Comparison of ENCODE assay signal across 9 cellular contexts in genomic region chr5:81233080-81233634, GRCh38. TPM values are rescaled to one million over a fixed set of nuclear protein-coding genes. Genes with fewer than 3 reads are reported as not detected.
A peak's percentile ranks its signal among the peaks of the same experiment; 100 is the strongest.
DNase-seq lines count a peak whose midpoint lies in the region; ATAC-seq and TF ChIP-seq lines count a peak whose summit lies in the region.
"Had no signal": no experiment of that assay in that cellular context is flagged by ENCODE, and none has a peak within 500 bp of the region (broad histone marks: within the 10 kb centered on the region; RNA-seq: fewer than 3 reads in every experiment).

Gene CKMT2 (plus strand): TSS chr5:81233322. CDS start chr5:81251133, 17,811 bp downstream.

- no peak within 1 kb of the TSS for H2BK20ac ChIP-seq in IMR-90 (ENCODE audit: low read depth, low read length)

- no peak within 1 kb of the TSS for H3K18ac ChIP-seq in IMR-90 (ENCODE audit: low read depth, low read length)

- TF ChIP-seq CTCF in IMR-90 (conservative IDR thresholded peaks at IDR 0.05; ENCODE audit: low read depth, low read length), result no peak
- no peak for TF ChIP-seq CTCF in coronary artery (IDR thresholded peaks at IDR 0.05)
- TF ChIP-seq CTCF in kidney epithelial cell (IDR thresholded peaks at IDR 0.05; ENCODE audit: insufficient read depth, low read length, poor library complexity, severe bottlenecking), result no peak

- no peak within 1 kb of the TSS for H3K9ac ChIP-seq in IMR-90 (ENCODE audit: low read depth, low read length)

- DNase-seq in IMR-90 (no peak), coronary artery (ENCODE audit: low spot score) (peak; percentile 83), kidney epithelial cell (ENCODE audit: low read depth) (peak; percentile 5), NCI-H2171 (lab: John Stamatoyannopoulos, UW) (no peak), NOMO-1 treated with DMSO at 0.1 percent for 48 hours (lab: John Stamatoyannopoulos, UW; ENCODE audit: unreplicated experiment) (no peak)
- DNase-seq in stimulated activated effector memory CD8-positive, alpha-beta T cell treated with anti-CD3 and anti-CD28 coated beads, Interleukin-12 subunit alpha, Interleukin-12 subunit beta, amount 100 ng/mL, for 72 hours (ENCODE audit: low spot score in 2 of 2), result no peak
- no peak for DNase-seq in activated CD4-positive, alpha-beta T cell treated with anti-CD3 and anti-CD28 coated beads for 48 hours

- peak; percentile 89 for ATAC-seq in IMR-90 (ENCODE audit: low read depth)
- ATAC-seq in stimulated activated effector memory CD8-positive, alpha-beta T cell treated with anti-CD3 and anti-CD28 coated beads, Interleukin-12 subunit alpha, Interleukin-12 subunit beta, amount 100 ng/mL, for 72 hours, result no peak
- ATAC-seq in GM19035 (IDR thresholded peaks at IDR 0.05; ENCODE audit: unreplicated experiment), result no peak

- 24% methylated on average over 10 of the region's 28 CpGs; no CpG with 5 or more reads in 1 of the 2 experiments for WGBS in IMR-90 (ENCODE audit: extremely low coverage in 2 of 2, insufficient read length in 1 of 2), 2 experiments

- no peak within 1 kb of the TSS for H3K4ac ChIP-seq in IMR-90 (ENCODE audit: low read depth, low read length)

- H3K23ac ChIP-seq in IMR-90 (ENCODE audit: low read depth, low read length), result no peak within 1 kb of the TSS

- H3K9me3 ChIP-seq in IMR-90 (ENCODE audit: control insufficient read depth, insufficient read depth, low read length), result no peaks in the 10 kb centered on the region

- H3K4me3 ChIP-seq in IMR-90 (ENCODE audit: insufficient read depth, low read depth, low read length), result no peak within 1 kb of the TSS
- H3K4me3 ChIP-seq in coronary artery, result peak within 1 kb of the TSS; percentile 67
- H3K4me3 ChIP-seq in kidney epithelial cell (ENCODE audit: low read depth, low read length), result peak within 1 kb of the TSS; percentile 24

- dilution Hi-C loops in IMR-90 (cut with HindIII; ENCODE audit: low sequenced_read_pairs, unreplicated experiment), result no loop called here

- peak within 1 kb of the TSS; percentile 20 for H2AK9ac ChIP-seq in IMR-90 (replicated peaks; ENCODE audit: low read depth, low read length, poor library complexity)

- POLR2A ChIA-PET in IMR-90 (lab: Charles Lee; ENCODE audit: unreplicated experiment), result no interaction called here

- H4K5ac ChIP-seq in IMR-90 (ENCODE audit: low read depth, low read length), result no peak within 1 kb of the TSS

- no peak for TF ChIP-seq POLR2A in IMR-90 (IDR thresholded peaks at IDR 0.05; ENCODE audit: low read depth, low read length)

- peak within 1 kb of the TSS; percentile 78 for H2AFZ ChIP-seq in IMR-90 (replicated peaks; ENCODE audit: low read length, poor library complexity)

- no peak within 1 kb of the TSS for H2AK5ac ChIP-seq in IMR-90 (ENCODE audit: low read depth, low read length)

- CTCF ChIA-PET in IMR-90 (lab: Yijun Ruan, JAX), result no interaction called here

- peaks cover 2% of the 10 kb centered on the region; the same call in 1 of the 2 replicates for H3K4me1 ChIP-seq in IMR-90 (ENCODE audit: control insufficient read depth, insufficient read depth, low read length)

- no peak within 1 kb of the TSS for H2BK5ac ChIP-seq in IMR-90 (ENCODE audit: low read depth, low read length, poor library complexity, severe bottlenecking)

- 0 out of 2 replicates have a peak, but pooled peaks cover 6% of the 10 kb centered on the region for H3K9me1 ChIP-seq in IMR-90 (ENCODE audit: insufficient read depth, low read length)

- H4K8ac ChIP-seq in IMR-90 (ENCODE audit: low read depth in 2 of 2, low read length in 2 of 2), result peak within 1 kb of the TSS in 1 of 2 experiments; percentile 42; a peak in 1 of 4 replicates

- intact Hi-C loops in IMR-90 (cut with micrococcal nuclease), result no loop called here

- no peak within 1 kb of the TSS for H3K56ac ChIP-seq in IMR-90 (ENCODE audit: extremely low read depth, insufficient read depth, low read length)

- H3K36me3 ChIP-seq in IMR-90 (ENCODE audit: control insufficient read depth, insufficient read depth, low read length), result peaks cover 2% of the 10 kb centered on the region; the same call in 1 of the 2 replicates
- H3K36me3 ChIP-seq in kidney epithelial cell (ENCODE audit: control insufficient read depth, insufficient read depth, low read length), result no peaks in the 10 kb centered on the region

- H4K91ac ChIP-seq in IMR-90 (ENCODE audit: insufficient read depth, low read depth, low read length), result no peak within 1 kb of the TSS

- peaks cover 6% of the 10 kb centered on the region for H3K4me1 Mint-ChIP-seq in stimulated activated effector memory CD8-positive, alpha-beta T cell treated with anti-CD3 and anti-CD28 coated beads, Interleukin-12 subunit alpha, Interleukin-12 subunit beta, amount 100 ng/mL, for 72 hours

- H3K9me3 Mint-ChIP-seq in stimulated activated effector memory CD8-positive, alpha-beta T cell treated with anti-CD3 and anti-CD28 coated beads, Interleukin-12 subunit alpha, Interleukin-12 subunit beta, amount 100 ng/mL, for 72 hours, result no peaks in the 10 kb centered on the region
- H3K9me3 Mint-ChIP-seq: T-helper 1 cell treated with Interleukin-12 subunit alpha and Interleukin-12 subunit beta and Interleukin-4 antibody, amounts not matched to agents 30 μg/mL and 1 μg/mL, for 36 hours had no signal

- no peaks in the 10 kb centered on the region for H4K20me1 ChIP-seq in IMR-90 (ENCODE audit: insufficient read depth, low read length)

- H3K36me3 Mint-ChIP-seq in stimulated activated effector memory CD8-positive, alpha-beta T cell treated with anti-CD3 and anti-CD28 coated beads, Interleukin-12 subunit alpha, Interleukin-12 subunit beta, amount 100 ng/mL, for 72 hours, result no peaks in the 10 kb centered on the region

- peak within 1 kb of the TSS; percentile 32 for H3K27ac Mint-ChIP-seq in stimulated activated effector memory CD8-positive, alpha-beta T cell treated with anti-CD3 and anti-CD28 coated beads, Interleukin-12 subunit alpha, Interleukin-12 subunit beta, amount 100 ng/mL, for 72 hours
- H3K27ac Mint-ChIP-seq: T-helper 1 cell treated with Interleukin-12 subunit alpha and Interleukin-12 subunit beta and Interleukin-4 antibody, amounts not matched to agents 30 μg/mL and 1 μg/mL, for 36 hours had no signal

- H3K4me3 Mint-ChIP-seq in stimulated activated effector memory CD8-positive, alpha-beta T cell treated with anti-CD3 and anti-CD28 coated beads, Interleukin-12 subunit alpha, Interleukin-12 subunit beta, amount 100 ng/mL, for 72 hours, result no peak within 1 kb of the TSS
- H3K4me3 Mint-ChIP-seq: T-helper 1 cell treated with Interleukin-12 subunit alpha and Interleukin-12 subunit beta and Interleukin-4 antibody, amounts not matched to agents 30 μg/mL and 1 μg/mL, for 36 hours had no signal

- H3K27ac ChIP-seq in IMR-90 (ENCODE audit: insufficient read depth, low read length) (no peak within 1 kb of the TSS), coronary artery (peak within 1 kb of the TSS; percentile 87 to 94)

- H3K14ac ChIP-seq in IMR-90 (replicated peaks; ENCODE audit: low read depth, low read length), result no peak within 1 kb of the TSS

- no peak for TF ChIP-seq RAD21 in IMR-90 (IDR thresholded peaks at IDR 0.05; ENCODE audit: low read length)

- no peaks in the 10 kb centered on the region for H3K27me3 ChIP-seq in IMR-90 (ENCODE audit: control insufficient read depth, insufficient read depth, low read length)
- no peaks in the 10 kb centered on the region for H3K27me3 ChIP-seq in kidney epithelial cell (ENCODE audit: control insufficient read depth, insufficient read depth, low read length)

- H2BK15ac ChIP-seq in IMR-90 (ENCODE audit: low read depth, low read length), result no peak within 1 kb of the TSS

- H3K79me1 ChIP-seq in IMR-90 (ENCODE audit: low read depth in 1 of 2, low read length in 2 of 2), result no peaks in the 10 kb centered on the region

- no peak within 1 kb of the TSS for H2BK120ac ChIP-seq in IMR-90 (ENCODE audit: low read depth, low read length)

- no TSS peak for BruUV-seq in IMR-90 (replicated peaks; lab: Mats Ljungman, UMichigan)

- in situ Hi-C loops in IMR-90 (cut with MboI; ENCODE audit: low sequenced_read_pairs), result no loop called here

- peak within 1 kb of the TSS; percentile 33; the same call in 1 of the 2 replicates for H3K4me2 ChIP-seq in IMR-90 (ENCODE audit: low read depth, low read length)

TF ChIP-seq in IMR-90, 13 proteins besides CTCF, POLR2A, EP300 and RAD21 (continues in another document):
- TF ChIP-seq RCOR1 (IDR thresholded peaks at IDR 0.05; ENCODE audit: insufficient replicate concordance, low read length) (no peak), MXI1 (IDR thresholded peaks at IDR 0.05; ENCODE audit: borderline replicate concordance, low read depth, low read length) (no peak), USF2 (IDR thresholded peaks at IDR 0.05; ENCODE audit: low read depth, low read length) (no peak), BHLHE40 (IDR thresholded peaks at IDR 0.05; ENCODE audit: low read depth, low read length) (no peak), MAZ (IDR thresholded peaks at IDR 0.05; ENCODE audit: borderline replicate concordance, low read depth, low read length) (no peak), CHD1 (IDR thresholded peaks at IDR 0.05; ENCODE audit: low read depth, low read length) (no peak), RFX5 (IDR thresholded peaks at IDR 0.05; ENCODE audit: low read depth, low read length) (no peak), MAFK (IDR thresholded peaks at IDR 0.05; ENCODE audit: low read depth, low read length) (no peak), CEBPB (IDR thresholded peaks at IDR 0.05; ENCODE audit: low read depth, low read length) (no peak), FOS (IDR thresholded peaks at IDR 0.05; ENCODE audit: low read depth, low read length) (no peak)
- TF ChIP-seq, protein P1, sequence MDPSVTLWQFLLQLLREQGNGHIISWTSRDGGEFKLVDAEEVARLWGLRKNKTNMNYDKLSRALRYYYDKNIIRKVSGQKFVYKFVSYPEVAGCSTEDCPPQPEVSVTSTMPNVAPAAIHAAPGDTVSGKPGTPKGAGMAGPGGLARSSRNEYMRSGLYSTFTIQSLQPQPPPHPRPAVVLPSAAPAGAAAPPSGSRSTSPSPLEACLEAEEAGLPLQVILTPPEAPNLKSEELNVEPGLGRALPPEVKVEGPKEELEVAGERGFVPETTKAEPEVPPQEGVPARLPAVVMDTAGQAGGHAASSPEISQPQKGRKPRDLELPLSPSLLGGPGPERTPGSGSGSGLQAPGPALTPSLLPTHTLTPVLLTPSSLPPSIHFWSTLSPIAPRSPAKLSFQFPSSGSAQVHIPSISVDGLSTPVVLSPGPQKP (IDR thresholded peaks at IDR 0.05; ENCODE audit: borderline replicate concordance, low read depth, low read length), result no peak

RNA-seq across cellular contexts. Expression of gene CKMT2, which starts in this region (rescaled TPM):
- total RNA-seq in IMR-90 (2012; rRNA removed) (0.28 and 0.36 TPM in 2 replicates), kidney epithelial cell (not detected in 2 replicates)
- 0.21 and 0.36 TPM in 2 replicates for polyA plus RNA-seq in IMR-90 (2012; rRNA removed)
- polyA plus RNA-seq in IMR-90 (2012; cell fraction: cytosol; rRNA removed), result 0.31 TPM in 1 of 2 replicates, not detected in the other
- polyA plus RNA-seq in IMR-90 (2012; cell fraction: nucleus; rRNA removed; ENCODE audit: low replicate concordance), result 0.23 and 0.26 TPM in 2 replicates

Comparison
In these comparisons a context has a peak if more than half of its experiments do, and no peak if none do; other contexts are left out.
1. Peak in ATAC-seq and H3K4me2 ChIP-seq in IMR-90; RNA of the gene not detected or under 1 TPM.
2. Peak in DNase-seq and H3K4me3 ChIP-seq in kidney epithelial cell; RNA of the gene not detected or under 1 TPM.